Comparison of ENCODE assay signal across 1 cellular context in the genomic region with DNA sequence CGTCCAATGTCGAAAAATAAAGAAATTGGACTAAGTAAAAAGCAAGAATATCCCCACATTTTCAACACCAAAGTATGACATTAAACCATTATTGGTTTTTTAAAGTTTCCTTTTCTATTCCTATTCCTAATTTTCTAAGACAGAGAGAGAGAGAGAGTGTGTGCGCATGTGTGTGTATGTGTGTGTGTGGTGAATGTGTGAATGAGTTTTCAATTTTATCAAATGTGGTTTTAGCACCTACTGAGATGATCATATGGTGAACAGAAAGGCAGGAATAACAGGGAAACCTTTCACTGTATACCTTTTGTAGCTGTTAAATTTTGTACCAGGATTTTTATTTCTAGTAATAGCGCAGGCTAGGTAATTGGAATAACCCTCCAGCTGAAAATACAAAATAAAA.
TF ChIP-seq lines count a peak whose summit lies in the region.

No MANE protein-coding gene starts in this region.

TF ChIP-seq in GM23338, 12 proteins besides CTCF, POLR2A, EP300 and RAD21 (continued from another document):
- TF ChIP-seq, protein P1, sequence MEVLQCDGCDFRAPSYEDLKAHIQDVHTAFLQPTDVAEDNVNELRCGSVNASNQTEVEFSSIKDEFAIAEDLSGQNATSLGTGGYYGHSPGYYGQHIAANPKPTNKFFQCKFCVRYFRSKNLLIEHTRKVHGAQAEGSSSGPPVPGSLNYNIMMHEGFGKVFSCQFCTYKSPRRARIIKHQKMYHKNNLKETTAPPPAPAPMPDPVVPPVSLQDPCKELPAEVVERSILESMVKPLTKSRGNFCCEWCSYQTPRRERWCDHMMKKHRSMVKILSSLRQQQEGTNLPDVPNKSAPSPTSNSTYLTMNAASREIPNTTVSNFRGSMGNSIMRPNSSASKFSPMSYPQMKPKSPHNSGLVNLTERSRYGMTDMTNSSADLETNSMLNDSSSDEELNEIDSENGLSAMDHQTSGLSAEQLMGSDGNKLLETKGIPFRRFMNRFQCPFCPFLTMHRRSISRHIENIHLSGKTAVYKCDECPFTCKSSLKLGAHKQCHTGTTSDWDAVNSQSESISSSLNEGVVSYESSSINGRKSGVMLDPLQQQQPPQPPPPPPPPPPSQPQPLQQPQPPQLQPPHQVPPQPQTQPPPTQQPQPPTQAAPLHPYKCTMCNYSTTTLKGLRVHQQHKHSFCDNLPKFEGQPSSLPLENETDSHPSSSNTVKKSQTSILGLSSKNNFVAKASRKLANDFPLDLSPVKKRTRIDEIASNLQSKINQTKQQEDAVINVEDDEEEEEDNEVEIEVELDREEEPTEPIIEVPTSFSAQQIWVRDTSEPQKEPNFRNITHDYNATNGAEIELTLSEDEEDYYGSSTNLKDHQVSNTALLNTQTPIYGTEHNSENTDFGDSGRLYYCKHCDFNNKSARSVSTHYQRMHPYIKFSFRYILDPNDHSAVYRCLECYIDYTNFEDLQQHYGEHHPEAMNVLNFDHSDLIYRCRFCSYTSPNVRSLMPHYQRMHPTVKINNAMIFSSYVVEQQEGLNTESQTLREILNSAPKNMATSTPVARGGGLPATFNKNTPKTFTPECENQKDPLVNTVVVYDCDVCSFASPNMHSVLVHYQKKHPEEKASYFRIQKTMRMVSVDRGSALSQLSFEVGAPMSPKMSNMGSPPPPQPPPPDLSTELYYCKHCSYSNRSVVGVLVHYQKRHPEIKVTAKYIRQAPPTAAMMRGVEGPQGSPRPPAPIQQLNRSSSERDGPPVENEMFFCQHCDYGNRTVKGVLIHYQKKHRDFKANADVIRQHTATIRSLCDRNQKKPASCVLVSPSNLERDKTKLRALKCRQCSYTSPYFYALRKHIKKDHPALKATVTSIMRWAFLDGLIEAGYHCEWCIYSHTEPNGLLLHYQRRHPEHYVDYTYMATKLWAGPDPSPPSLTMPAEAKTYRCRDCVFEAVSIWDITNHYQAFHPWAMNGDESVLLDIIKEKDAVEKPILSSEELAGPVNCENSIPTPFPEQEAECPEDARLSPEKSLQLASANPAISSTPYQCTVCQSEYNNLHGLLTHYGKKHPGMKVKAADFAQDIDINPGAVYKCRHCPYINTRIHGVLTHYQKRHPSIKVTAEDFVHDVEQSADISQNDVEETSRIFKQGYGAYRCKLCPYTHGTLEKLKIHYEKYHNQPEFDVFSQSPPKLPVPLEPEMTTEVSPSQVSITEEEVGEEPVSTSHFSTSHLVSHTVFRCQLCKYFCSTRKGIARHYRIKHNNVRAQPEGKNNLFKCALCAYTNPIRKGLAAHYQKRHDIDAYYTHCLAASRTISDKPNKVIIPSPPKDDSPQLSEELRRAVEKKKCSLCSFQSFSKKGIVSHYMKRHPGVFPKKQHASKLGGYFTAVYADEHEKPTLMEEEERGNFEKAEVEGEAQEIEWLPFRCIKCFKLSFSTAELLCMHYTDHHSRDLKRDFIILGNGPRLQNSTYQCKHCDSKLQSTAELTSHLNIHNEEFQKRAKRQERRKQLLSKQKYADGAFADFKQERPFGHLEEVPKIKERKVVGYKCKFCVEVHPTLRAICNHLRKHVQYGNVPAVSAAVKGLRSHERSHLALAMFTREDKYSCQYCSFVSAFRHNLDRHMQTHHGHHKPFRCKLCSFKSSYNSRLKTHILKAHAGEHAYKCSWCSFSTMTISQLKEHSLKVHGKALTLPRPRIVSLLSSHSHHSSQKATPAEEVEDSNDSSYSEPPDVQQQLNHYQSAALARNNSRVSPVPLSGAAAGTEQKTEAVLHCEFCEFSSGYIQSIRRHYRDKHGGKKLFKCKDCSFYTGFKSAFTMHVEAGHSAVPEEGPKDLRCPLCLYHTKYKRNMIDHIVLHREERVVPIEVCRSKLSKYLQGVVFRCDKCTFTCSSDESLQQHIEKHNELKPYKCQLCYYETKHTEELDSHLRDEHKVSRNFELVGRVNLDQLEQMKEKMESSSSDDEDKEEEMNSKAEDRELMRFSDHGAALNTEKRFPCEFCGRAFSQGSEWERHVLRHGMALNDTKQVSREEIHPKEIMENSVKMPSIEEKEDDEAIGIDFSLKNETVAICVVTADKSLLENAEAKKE (CRISPR knock-in tag; IDR thresholded peaks at IDR 0.05), result no peak
- TF ChIP-seq EZH2 (IDR thresholded peaks at IDR 0.05; ENCODE audit: low read depth, unreplicated experiment) (no peak), EZH2phosphoT487 (IDR thresholded peaks at IDR 0.05; ENCODE audit: unreplicated experiment) (no peak), JUNB (IDR thresholded peaks at IDR 0.05; ENCODE audit: unreplicated experiment) (no peak)
- TF ChIP-seq, protein P2, sequence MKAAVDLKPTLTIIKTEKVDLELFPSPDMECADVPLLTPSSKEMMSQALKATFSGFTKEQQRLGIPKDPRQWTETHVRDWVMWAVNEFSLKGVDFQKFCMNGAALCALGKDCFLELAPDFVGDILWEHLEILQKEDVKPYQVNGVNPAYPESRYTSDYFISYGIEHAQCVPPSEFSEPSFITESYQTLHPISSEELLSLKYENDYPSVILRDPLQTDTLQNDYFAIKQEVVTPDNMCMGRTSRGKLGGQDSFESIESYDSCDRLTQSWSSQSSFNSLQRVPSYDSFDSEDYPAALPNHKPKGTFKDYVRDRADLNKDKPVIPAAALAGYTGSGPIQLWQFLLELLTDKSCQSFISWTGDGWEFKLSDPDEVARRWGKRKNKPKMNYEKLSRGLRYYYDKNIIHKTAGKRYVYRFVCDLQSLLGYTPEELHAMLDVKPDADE (IDR thresholded peaks at IDR 0.05), result no peak
